ENCODE assay signal across 1 cellular context in the genomic region with DNA sequence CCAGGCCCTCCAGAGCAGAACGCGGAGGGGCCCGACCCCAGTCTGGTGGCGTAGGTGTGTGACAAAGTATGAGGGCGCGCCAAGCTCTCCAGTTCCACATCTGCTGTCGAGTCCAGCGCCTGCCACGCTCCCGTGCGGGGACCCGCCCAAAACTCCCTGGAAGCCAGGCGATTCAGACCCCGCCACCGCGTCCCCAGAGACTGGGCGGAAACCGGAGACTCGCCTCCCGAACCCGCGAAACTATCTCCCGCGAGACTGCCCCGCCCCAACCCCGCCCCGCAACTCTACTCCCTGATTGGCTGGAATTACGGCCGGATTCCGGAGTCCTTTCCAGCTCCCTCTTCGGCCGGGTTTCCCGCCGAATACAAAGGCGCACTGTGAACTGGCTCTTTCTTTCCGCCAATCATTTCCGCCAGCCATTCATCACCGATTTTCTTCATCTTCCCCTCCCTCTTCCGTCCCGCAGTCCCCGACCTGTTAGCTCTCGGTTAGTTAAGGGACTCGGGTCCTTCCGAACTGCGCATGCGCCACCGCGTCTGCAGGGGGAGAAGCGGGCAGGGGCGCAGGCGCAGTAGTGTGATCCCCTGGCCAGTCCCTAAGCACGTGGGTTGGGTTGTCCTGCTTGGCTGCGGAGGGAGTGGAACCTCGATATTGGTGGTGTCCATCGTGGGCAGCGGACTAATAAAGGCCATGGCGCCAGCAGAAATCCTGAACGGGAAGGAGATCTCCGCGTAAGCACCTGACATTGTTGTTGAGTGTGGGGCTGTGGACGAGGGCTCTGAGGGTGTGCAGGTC.
TF ChIP-seq lines count a peak whose summit lies in the region.

A gene (plus strand): TSS at position 616 of the 795 bp plus-strand sequence. CDS start 75 bp downstream, at position 691.

TF ChIP-seq in HepG2, 621 proteins besides CTCF, POLR2A, EP300 and RAD21 (continued from another document and continues in another):
- TF ChIP-seq, protein P1, sequence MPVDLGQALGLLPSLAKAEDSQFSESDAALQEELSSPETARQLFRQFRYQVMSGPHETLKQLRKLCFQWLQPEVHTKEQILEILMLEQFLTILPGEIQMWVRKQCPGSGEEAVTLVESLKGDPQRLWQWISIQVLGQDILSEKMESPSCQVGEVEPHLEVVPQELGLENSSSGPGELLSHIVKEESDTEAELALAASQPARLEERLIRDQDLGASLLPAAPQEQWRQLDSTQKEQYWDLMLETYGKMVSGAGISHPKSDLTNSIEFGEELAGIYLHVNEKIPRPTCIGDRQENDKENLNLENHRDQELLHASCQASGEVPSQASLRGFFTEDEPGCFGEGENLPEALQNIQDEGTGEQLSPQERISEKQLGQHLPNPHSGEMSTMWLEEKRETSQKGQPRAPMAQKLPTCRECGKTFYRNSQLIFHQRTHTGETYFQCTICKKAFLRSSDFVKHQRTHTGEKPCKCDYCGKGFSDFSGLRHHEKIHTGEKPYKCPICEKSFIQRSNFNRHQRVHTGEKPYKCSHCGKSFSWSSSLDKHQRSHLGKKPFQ (CRISPR knock-in tag; IDR thresholded peaks at IDR 0.05; ENCODE audit: insufficient replicate concordance) = peak; percentile 95
- TF ChIP-seq NR3C1 (CRISPR knock-in tag; IDR thresholded peaks at IDR 0.05) = no peak
- TF ChIP-seq, protein P2, sequence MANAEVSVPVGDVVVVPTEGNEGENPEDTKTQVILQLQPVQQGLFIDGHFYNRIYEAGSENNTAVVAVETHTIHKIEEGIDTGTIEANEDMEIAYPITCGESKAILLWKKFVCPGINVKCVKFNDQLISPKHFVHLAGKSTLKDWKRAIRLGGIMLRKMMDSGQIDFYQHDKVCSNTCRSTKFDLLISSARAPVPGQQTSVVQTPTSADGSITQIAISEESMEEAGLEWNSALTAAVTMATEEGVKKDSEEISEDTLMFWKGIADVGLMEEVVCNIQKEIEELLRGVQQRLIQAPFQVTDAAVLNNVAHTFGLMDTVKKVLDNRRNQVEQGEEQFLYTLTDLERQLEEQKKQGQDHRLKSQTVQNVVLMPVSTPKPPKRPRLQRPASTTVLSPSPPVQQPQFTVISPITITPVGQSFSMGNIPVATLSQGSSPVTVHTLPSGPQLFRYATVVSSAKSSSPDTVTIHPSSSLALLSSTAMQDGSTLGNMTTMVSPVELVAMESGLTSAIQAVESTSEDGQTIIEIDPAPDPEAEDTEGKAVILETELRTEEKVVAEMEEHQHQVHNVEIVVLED (CRISPR knock-in tag; IDR thresholded peaks at IDR 0.05; ENCODE audit: borderline replicate concordance) = peak; percentile 9; the same call in 1 of the 2 replicates
- TF ChIP-seq, protein P3, sequence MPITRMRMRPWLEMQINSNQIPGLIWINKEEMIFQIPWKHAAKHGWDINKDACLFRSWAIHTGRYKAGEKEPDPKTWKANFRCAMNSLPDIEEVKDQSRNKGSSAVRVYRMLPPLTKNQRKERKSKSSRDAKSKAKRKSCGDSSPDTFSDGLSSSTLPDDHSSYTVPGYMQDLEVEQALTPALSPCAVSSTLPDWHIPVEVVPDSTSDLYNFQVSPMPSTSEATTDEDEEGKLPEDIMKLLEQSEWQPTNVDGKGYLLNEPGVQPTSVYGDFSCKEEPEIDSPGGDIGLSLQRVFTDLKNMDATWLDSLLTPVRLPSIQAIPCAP (CRISPR knock-in tag; IDR thresholded peaks at IDR 0.05; ENCODE audit: low read depth) = peak; percentile 87; the same call in 1 of the 2 replicates
- TF ChIP-seq, protein P4, sequence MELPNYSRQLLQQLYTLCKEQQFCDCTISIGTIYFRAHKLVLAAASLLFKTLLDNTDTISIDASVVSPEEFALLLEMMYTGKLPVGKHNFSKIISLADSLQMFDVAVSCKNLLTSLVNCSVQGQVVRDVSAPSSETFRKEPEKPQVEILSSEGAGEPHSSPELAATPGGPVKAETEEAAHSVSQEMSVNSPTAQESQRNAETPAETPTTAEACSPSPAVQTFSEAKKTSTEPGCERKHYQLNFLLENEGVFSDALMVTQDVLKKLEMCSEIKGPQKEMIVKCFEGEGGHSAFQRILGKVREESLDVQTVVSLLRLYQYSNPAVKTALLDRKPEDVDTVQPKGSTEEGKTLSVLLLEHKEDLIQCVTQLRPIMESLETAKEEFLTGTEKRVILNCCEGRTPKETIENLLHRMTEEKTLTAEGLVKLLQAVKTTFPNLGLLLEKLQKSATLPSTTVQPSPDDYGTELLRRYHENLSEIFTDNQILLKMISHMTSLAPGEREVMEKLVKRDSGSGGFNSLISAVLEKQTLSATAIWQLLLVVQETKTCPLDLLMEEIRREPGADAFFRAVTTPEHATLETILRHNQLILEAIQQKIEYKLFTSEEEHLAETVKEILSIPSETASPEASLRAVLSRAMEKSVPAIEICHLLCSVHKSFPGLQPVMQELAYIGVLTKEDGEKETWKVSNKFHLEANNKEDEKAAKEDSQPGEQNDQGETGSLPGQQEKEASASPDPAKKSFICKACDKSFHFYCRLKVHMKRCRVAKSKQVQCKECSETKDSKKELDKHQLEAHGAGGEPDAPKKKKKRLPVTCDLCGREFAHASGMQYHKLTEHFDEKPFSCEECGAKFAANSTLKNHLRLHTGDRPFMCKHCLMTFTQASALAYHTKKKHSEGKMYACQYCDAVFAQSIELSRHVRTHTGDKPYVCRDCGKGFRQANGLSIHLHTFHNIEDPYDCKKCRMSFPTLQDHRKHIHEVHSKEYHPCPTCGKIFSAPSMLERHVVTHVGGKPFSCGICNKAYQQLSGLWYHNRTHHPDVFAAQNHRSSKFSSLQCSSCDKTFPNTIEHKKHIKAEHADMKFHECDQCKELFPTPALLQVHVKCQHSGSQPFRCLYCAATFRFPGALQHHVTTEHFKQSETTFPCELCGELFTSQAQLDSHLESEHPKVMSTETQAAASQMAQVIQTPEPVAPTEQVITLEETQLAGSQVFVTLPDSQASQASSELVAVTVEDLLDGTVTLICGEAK (IDR thresholded peaks at IDR 0.05) = no peak
- TF ChIP-seq, protein P4 (CRISPR knock-in tag; IDR thresholded peaks at IDR 0.05) = peak; percentile 79
- TF ChIP-seq, protein P5, sequence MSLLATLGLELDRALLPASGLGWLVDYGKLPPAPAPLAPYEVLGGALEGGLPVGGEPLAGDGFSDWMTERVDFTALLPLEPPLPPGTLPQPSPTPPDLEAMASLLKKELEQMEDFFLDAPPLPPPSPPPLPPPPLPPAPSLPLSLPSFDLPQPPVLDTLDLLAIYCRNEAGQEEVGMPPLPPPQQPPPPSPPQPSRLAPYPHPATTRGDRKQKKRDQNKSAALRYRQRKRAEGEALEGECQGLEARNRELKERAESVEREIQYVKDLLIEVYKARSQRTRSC (CRISPR knock-in tag; IDR thresholded peaks at IDR 0.05; ENCODE audit: low read depth) = 0 out of 2 replicates have a peak, but pooled peaks have one; percentile 48
- TF ChIP-seq GATA4 (IDR thresholded peaks at IDR 0.05; ENCODE audit: borderline replicate concordance, low read depth) = 0 out of 2 replicates have a peak, but pooled peaks have one; percentile 31
- peak; percentile 66 for TF ChIP-seq POGZ (CRISPR knock-in tag; IDR thresholded peaks at IDR 0.05)
- TF ChIP-seq SIX4 (CRISPR knock-in tag; IDR thresholded peaks at IDR 0.05) = no peak
- TF ChIP-seq, protein P6, sequence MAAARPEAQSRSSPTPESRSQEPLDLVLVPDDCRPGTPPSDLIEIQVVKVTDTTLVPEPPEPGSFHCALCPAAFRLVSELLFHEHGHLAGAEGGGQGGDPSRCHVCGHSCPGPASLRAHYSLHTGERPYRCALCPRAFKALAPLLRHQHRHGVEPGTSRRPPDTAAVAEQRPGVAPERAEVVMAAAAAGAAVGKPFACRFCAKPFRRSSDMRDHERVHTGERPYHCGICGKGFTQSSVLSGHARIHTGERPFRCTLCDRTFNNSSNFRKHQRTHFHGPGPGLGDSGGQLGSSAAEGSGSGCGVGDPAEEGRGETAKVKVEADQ (CRISPR knock-in tag; IDR thresholded peaks at IDR 0.05; ENCODE audit: borderline replicate concordance) = peak; percentile 36; the same call in 1 of the 2 replicates
- TF ChIP-seq GFI1 (CRISPR knock-in tag; IDR thresholded peaks at IDR 0.05; ENCODE audit: borderline replicate concordance) = no peak
- TF ChIP-seq KAT7 (CRISPR knock-in tag; IDR thresholded peaks at IDR 0.05; ENCODE audit: borderline replicate concordance) = peak; percentile 26; the same call in 1 of the 2 replicates
- TF ChIP-seq, protein P7, sequence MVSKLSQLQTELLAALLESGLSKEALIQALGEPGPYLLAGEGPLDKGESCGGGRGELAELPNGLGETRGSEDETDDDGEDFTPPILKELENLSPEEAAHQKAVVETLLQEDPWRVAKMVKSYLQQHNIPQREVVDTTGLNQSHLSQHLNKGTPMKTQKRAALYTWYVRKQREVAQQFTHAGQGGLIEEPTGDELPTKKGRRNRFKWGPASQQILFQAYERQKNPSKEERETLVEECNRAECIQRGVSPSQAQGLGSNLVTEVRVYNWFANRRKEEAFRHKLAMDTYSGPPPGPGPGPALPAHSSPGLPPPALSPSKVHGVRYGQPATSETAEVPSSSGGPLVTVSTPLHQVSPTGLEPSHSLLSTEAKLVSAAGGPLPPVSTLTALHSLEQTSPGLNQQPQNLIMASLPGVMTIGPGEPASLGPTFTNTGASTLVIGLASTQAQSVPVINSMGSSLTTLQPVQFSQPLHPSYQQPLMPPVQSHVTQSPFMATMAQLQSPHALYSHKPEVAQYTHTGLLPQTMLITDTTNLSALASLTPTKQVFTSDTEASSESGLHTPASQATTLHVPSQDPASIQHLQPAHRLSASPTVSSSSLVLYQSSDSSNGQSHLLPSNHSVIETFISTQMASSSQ (IDR thresholded peaks at IDR 0.05; ENCODE audit: low read depth) = 0 out of 2 replicates have a peak, but pooled peaks have one; percentile 25
- TF ChIP-seq, protein P7 (CRISPR knock-in tag; IDR thresholded peaks at IDR 0.05; ENCODE audit: borderline replicate concordance) = peak; percentile 42
- TF ChIP-seq TAF1 (CRISPR knock-in tag; IDR thresholded peaks at IDR 0.05) = peak; percentile 53; the same call in 1 of the 2 replicates
- TF ChIP-seq, protein P8, sequence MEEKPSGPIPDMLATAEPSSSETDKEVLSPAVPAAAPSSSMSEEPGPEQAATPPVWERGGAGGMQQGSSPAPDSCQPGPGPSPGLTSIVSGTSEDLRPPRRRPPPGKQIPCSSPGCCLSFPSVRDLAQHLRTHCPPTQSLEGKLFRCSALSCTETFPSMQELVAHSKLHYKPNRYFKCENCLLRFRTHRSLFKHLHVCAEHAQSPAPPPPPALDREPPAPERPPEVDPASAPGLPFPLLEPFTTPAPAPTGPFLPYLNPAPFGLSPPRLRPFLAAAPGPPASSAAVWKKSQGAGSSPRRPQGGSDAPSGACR (CRISPR knock-in tag; IDR thresholded peaks at IDR 0.05) = 0 out of 2 replicates have a peak, but pooled peaks have one; percentile 50
- peak; percentile 77; the same call in 1 of the 2 replicates for TF ChIP-seq TEAD2 (CRISPR knock-in tag; IDR thresholded peaks at IDR 0.05)
- TF ChIP-seq SIN3B (IDR thresholded peaks at IDR 0.05; ENCODE audit: low read length) = no peak; the same call in 1 of the 2 replicates
- peak; percentile 21; the same call in 1 of the 2 replicates for TF ChIP-seq ZNF614 (CRISPR knock-in tag; IDR thresholded peaks at IDR 0.05; ENCODE audit: borderline replicate concordance)
- TF ChIP-seq FOXJ3 (CRISPR knock-in tag; IDR thresholded peaks at IDR 0.05; ENCODE audit: borderline replicate concordance) = no peak
- no peak for TF ChIP-seq MBNL3 (CRISPR knock-in tag; conservative IDR thresholded peaks at IDR 0.05)
- peak; percentile 97 for TF ChIP-seq ZC3H13 (CRISPR knock-in tag; IDR thresholded peaks at IDR 0.05)
- TF ChIP-seq ARNT2 (CRISPR knock-in tag; IDR thresholded peaks at IDR 0.05; ENCODE audit: low read depth) = peak; percentile 72
- TF ChIP-seq ZSCAN22 (CRISPR knock-in tag; IDR thresholded peaks at IDR 0.05) = peak; percentile 12; the same call in 1 of the 2 replicates
- no peak for TF ChIP-seq CHCHD3 (CRISPR knock-in tag; IDR thresholded peaks at IDR 0.05)
- TF ChIP-seq ZNF468 (CRISPR knock-in tag; IDR thresholded peaks at IDR 0.05) = no peak
- TF ChIP-seq ZNF572 (CRISPR knock-in tag; IDR thresholded peaks at IDR 0.05) = no peak; the same call in 1 of the 2 replicates
- no peak for TF ChIP-seq CEBPB (IDR thresholded peaks at IDR 0.05; ENCODE audit: borderline replicate concordance, low read depth, low read length)
- TF ChIP-seq REL (CRISPR knock-in tag; conservative IDR thresholded peaks at IDR 0.05) = peak; percentile 94
- peak; percentile 5; the same call in 1 of the 2 replicates for TF ChIP-seq SP5 (CRISPR knock-in tag; IDR thresholded peaks at IDR 0.05; ENCODE audit: borderline replicate concordance, low read depth)
- TF ChIP-seq, protein P9, sequence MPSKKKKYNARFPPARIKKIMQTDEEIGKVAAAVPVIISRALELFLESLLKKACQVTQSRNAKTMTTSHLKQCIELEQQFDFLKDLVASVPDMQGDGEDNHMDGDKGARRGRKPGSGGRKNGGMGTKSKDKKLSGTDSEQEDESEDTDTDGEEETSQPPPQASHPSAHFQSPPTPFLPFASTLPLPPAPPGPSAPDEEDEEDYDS (CRISPR knock-in tag; IDR thresholded peaks at IDR 0.05) = peak; percentile 66; the same call in 1 of the 2 replicates
